In genomic region chr20:61391185-61391584, GRCh38 we compare ENCODE assay signal across 21 cellular contexts.
"Had no signal": no experiment of that assay in that cellular context is flagged by ENCODE, and none has a peak within 500 bp of the region (broad histone marks: within the 10 kb centered on the region; RNA-seq: fewer than 3 reads in every experiment).

No MANE protein-coding gene starts in this region.

- DNase-seq: activated CD4-positive, alpha-beta T cell treated with anti-CD3 and anti-CD28 coated beads, Interleukin-2, amount 50 U/mL, for 4 hours; activated CD4-positive, CD25-positive, alpha-beta regulatory T cell treated with anti-CD3 and anti-CD28 coated beads, Interleukin-2, amount 50 U/mL, for 72 hours; activated CD8-positive, alpha-beta memory T cell treated with anti-CD3 and anti-CD28 coated beads, Interleukin-2, amount 10 ng/mL, durations not matched to agents 7 days and 5 days; activated gamma-delta T cell; activated naive CD4-positive, alpha-beta T cell treated with anti-CD3 and anti-CD28 coated beads for 36 hours; activated T-cell treated with anti-CD3 and anti-CD28 coated beads, Interleukin-2, amount 50 U/mL, for 24 hours; central memory CD4-positive, alpha-beta T cell; KG1; NCI-H1092; NCI-H1417; NCI-H1930; NCI-H2171; NCI-H226; NCI-H526; NCI-H774; RPMI8226; SHP77 treated with DMSO at 0.1 percent for 48 hours; T-helper 17 cell; T-helper 9 cell had no signal

- ATAC-seq: activated CD8-positive, alpha-beta memory T cell treated with anti-CD3 and anti-CD28 coated beads, Interleukin-2, amount 10 ng/mL, durations not matched to agents 7 days and 5 days; Panc1; T-helper 17 cell; WTC11 had no signal
